Comparison of ENCODE assay signal across 15 cellular contexts in genomic region chr11:9169595-9170295, GRCh38.
DNase-seq lines count a peak whose midpoint lies in the region; ATAC-seq, FAIRE-seq and TF ChIP-seq lines count a peak whose summit lies in the region.
"Had no signal": no experiment of that assay in that cellular context is flagged by ENCODE, and none has a peak within 500 bp of the region (broad histone marks: within the 10 kb centered on the region; RNA-seq: fewer than 3 reads in every experiment).

No MANE protein-coding gene starts in this region.

- in situ Hi-C loops in K562 (cut with MboI) = loop anchor here (25.0 kb wide), 1 partner anchor 243 kb away; no protein-coding TSS in a partner anchor

- H3K9me1 ChIP-seq in K562 (ENCODE audit: control insufficient read depth, insufficient read depth, low read length) = no peaks in the 10 kb centered on the region

- H3K9me3 ChIP-seq in K562 (replicated peaks; ENCODE audit: control insufficient read depth, insufficient read depth, low read depth, low read length) = no peaks in the 10 kb centered on the region
- no peaks in the 10 kb centered on the region for H3K9me3 ChIP-seq in Peyer's patch
- H3K9me3 ChIP-seq: breast epithelium, gastroesophageal sphincter, transverse colon had no signal

- H3K4me1 ChIP-seq in K562 (replicated peaks in 1 of 2; ENCODE audit: control insufficient read depth in 2 of 2, insufficient read depth in 2 of 2, low read length in 2 of 2) = peaks cover 0 to 7% of the 10 kb centered on the region in 2 experiments; a peak in 3 of 5 replicates
- no peaks in the 10 kb centered on the region for H3K4me1 ChIP-seq in Peyer's patch
- H3K4me1 ChIP-seq: breast epithelium, gastroesophageal sphincter, transverse colon had no signal

- no peak for TF ChIP-seq EP300 in K562 (IDR thresholded peaks at IDR 0.05; ENCODE audit: low read length)

- POLR2A ChIA-PET in K562 (lab: Yijun Ruan, JAX) = interaction anchor here (1.0 to 1.3 kb wide), 3 partner anchors 14 to 216 kb away, joined by 3 to 4 read pairs (median 4); no protein-coding TSS in a partner anchor

- no peak overlapping the region; a peak in 1 of 4 replicates for H3K9ac ChIP-seq in K562 (ENCODE audit: insufficient read depth in 1 of 2, low read depth in 2 of 2, low read length in 2 of 2)

- 29% methylated on average over 7 of the region's 7 CpGs for WGBS in K562 (ENCODE audit: insufficient coverage, low coverage, missing lambda C conversion rate)

- H3K4me3 Mint-ChIP-seq in activated naive CD8-positive, alpha-beta T cell = no peak overlapping the region
- no peak overlapping the region for H3K4me3 Mint-ChIP-seq in activated naive CD8-positive, alpha-beta T cell treated with anti-CD3 and anti-CD28 coated beads, Interleukin-2, amount 50 U/mL, for 24 hours
- no peak overlapping the region for H3K4me3 Mint-ChIP-seq in stimulated activated naive B cell treated with anti-CD40 and anti-IgM and Interleukin-4, amounts not matched to agents 10 μg/mL and 1 μg/mL and 100 μg/mL, for 72 hours

- no peak for TF ChIP-seq CTCF in K562 (IDR thresholded peaks at IDR 0.05 in 2 of 3, conservative IDR thresholded peaks at IDR 0.05 in 1 of 3; ENCODE audit: insufficient read depth in 2 of 3, low read depth in 1 of 3, low read length in 3 of 3)
- no peak for TF ChIP-seq CTCF in D721Med (IDR thresholded peaks at IDR 0.05; ENCODE audit: insufficient read depth, missing control alignments)
- TF ChIP-seq CTCF in Peyer's patch (IDR thresholded peaks at IDR 0.05) = no peak

- H3K79me2 ChIP-seq in K562 (ENCODE audit: control insufficient read depth, insufficient read depth, low read length) = no peaks in the 10 kb centered on the region

- TF ChIP-seq RAD21 in K562 (CRISPR knock-in tag; conservative IDR thresholded peaks at IDR 0.05 in 1 of 2, IDR thresholded peaks at IDR 0.05 in 1 of 2) = no peak

- no peak for ATAC-seq in activated naive CD8-positive, alpha-beta T cell treated with anti-CD3 and anti-CD28 coated beads, Interleukin-2, amount 50 U/mL, for 24 hours
- peak; percentile 44; the same call in 2 of the 3 replicates for ATAC-seq in K562
- peak; percentile 66 to 70 for ATAC-seq in stimulated activated naive B cell treated with anti-CD40 and anti-IgM and Interleukin-4, amounts not matched to agents 10 μg/mL and 1 μg/mL and 100 μg/mL, for 72 hours (replicated peaks)
- ATAC-seq: gastroesophageal sphincter had no signal

- FAIRE-seq in K562 (lab: Jason Lieb, UNC) (peak; percentile 6), D721Med (lab: Jason Lieb, UNC) (no peak)

- no peaks in the 10 kb centered on the region for H3K9me3 Mint-ChIP-seq in activated naive CD8-positive, alpha-beta T cell (ENCODE audit: low read depth)
- H3K9me3 Mint-ChIP-seq in activated naive CD8-positive, alpha-beta T cell treated with anti-CD3 and anti-CD28 coated beads, Interleukin-2, amount 50 U/mL, for 24 hours = no peaks in the 10 kb centered on the region
- H3K9me3 Mint-ChIP-seq in stimulated activated naive B cell treated with anti-CD40 and anti-IgM and Interleukin-4, amounts not matched to agents 10 μg/mL and 1 μg/mL and 100 μg/mL, for 72 hours = no peaks in the 10 kb centered on the region

- H3K27me3 ChIP-seq in K562 (ENCODE audit: control insufficient read depth in 2 of 2, insufficient read depth in 2 of 2, low read length in 2 of 2) (no peaks in the 10 kb centered on the region), Peyer's patch (no peaks in the 10 kb centered on the region)
- H3K27me3 ChIP-seq: breast epithelium, gastroesophageal sphincter, transverse colon had no signal

- peak overlapping the region; percentile 67 for H3K27ac Mint-ChIP-seq in activated naive CD8-positive, alpha-beta T cell
- no peak overlapping the region for H3K27ac Mint-ChIP-seq in activated naive CD8-positive, alpha-beta T cell treated with anti-CD3 and anti-CD28 coated beads, Interleukin-2, amount 50 U/mL, for 24 hours
- peak overlapping the region; percentile 51 for H3K27ac Mint-ChIP-seq in stimulated activated naive B cell treated with anti-CD40 and anti-IgM and Interleukin-4, amounts not matched to agents 10 μg/mL and 1 μg/mL and 100 μg/mL, for 72 hours

- peak overlapping the region; percentile 40; the same call in 2 of the 3 replicates for H3K27ac ChIP-seq in K562 (ENCODE audit: extremely low read depth, low read depth, low read length)
- H3K27ac ChIP-seq in Peyer's patch = no peak overlapping the region
- H3K27ac ChIP-seq: breast epithelium, gastroesophageal sphincter, transverse colon had no signal

- intact Hi-C loops in K562 (cut with micrococcal nuclease) = loop anchor here (5.0 kb wide), 1 partner anchor 98 kb away; the partner anchor contains the start of gene DENND5A

- H4K20me1 ChIP-seq in K562 (replicated peaks; ENCODE audit: control insufficient read depth, insufficient read depth, low read length) = no peaks in the 10 kb centered on the region

- no peak overlapping the region for H3K4me3 ChIP-seq in K562
- H3K4me3 ChIP-seq in Peyer's patch = no peak overlapping the region
- H3K4me3 ChIP-seq: breast epithelium, gastroesophageal sphincter, transverse colon had no signal

- CTCF ChIA-PET in K562 (lab: Yijun Ruan, JAX; ENCODE audit: low intra/inter-chr PET ratio) = no interaction called here

- TF ChIP-seq POLR2A in K562 (conservative IDR thresholded peaks at IDR 0.05) = no peak
- no peak for TF ChIP-seq POLR2A in Peyer's patch (IDR thresholded peaks at IDR 0.05)

- no peaks in the 10 kb centered on the region for H3K27me3 Mint-ChIP-seq in activated naive CD8-positive, alpha-beta T cell
- H3K27me3 Mint-ChIP-seq in activated naive CD8-positive, alpha-beta T cell treated with anti-CD3 and anti-CD28 coated beads, Interleukin-2, amount 50 U/mL, for 24 hours = no peaks in the 10 kb centered on the region
- H3K27me3 Mint-ChIP-seq in stimulated activated naive B cell treated with anti-CD40 and anti-IgM and Interleukin-4, amounts not matched to agents 10 μg/mL and 1 μg/mL and 100 μg/mL, for 72 hours = no peaks in the 10 kb centered on the region

- H3K4me2 ChIP-seq in K562 (ENCODE audit: insufficient read depth, low read length) = no peak overlapping the region; the same call in 1 of the 2 replicates

- H3K4me1 Mint-ChIP-seq in activated naive CD8-positive, alpha-beta T cell (ENCODE audit: low read depth) = peaks cover 17% of the 10 kb centered on the region
- H3K4me1 Mint-ChIP-seq in activated naive CD8-positive, alpha-beta T cell treated with anti-CD3 and anti-CD28 coated beads, Interleukin-2, amount 50 U/mL, for 24 hours = peaks cover 17% of the 10 kb centered on the region
- H3K4me1 Mint-ChIP-seq in stimulated activated naive B cell treated with anti-CD40 and anti-IgM and Interleukin-4, amounts not matched to agents 10 μg/mL and 1 μg/mL and 100 μg/mL, for 72 hours = peaks cover 10% of the 10 kb centered on the region in 2 donors

- H3K36me3 Mint-ChIP-seq in activated naive CD8-positive, alpha-beta T cell = peaks cover 29% of the 10 kb centered on the region
- H3K36me3 Mint-ChIP-seq in activated naive CD8-positive, alpha-beta T cell treated with anti-CD3 and anti-CD28 coated beads, Interleukin-2, amount 50 U/mL, for 24 hours (ENCODE audit: low read depth) = peaks cover 54% of the 10 kb centered on the region
- peaks cover 35 to 54% of the 10 kb centered on the region in 2 donors for H3K36me3 Mint-ChIP-seq in stimulated activated naive B cell treated with anti-CD40 and anti-IgM and Interleukin-4, amounts not matched to agents 10 μg/mL and 1 μg/mL and 100 μg/mL, for 72 hours

- H2AFZ ChIP-seq in K562 (ENCODE audit: low read depth, low read length) = no peak overlapping the region

- no peak for DNase-seq in activated naive CD8-positive, alpha-beta T cell treated with anti-CD3 and anti-CD28 coated beads, Interleukin-2, amount 50 U/mL, for 24 hours
- DNase-seq in MV-4-11 (lab: John Stamatoyannopoulos, UW) (peak; percentile 22), K562 (ENCODE audit: extremely low read depth in 1 of 4, low spot score in 3 of 4) (peak in 1 of 4 experiments; percentile 14), amniotic stem cell (lab: John Stamatoyannopoulos, UW) (no peak), D721Med (ENCODE audit: insufficient read length, low spot score) (no peak), Peyer's patch (no peak)
- DNase-seq in stimulated activated naive B cell treated with anti-CD40 and anti-IgM and Interleukin-4, amounts not matched to agents 10 μg/mL and 1 μg/mL and 100 μg/mL, for 72 hours = no peak
- DNase-seq: activated CD4-positive, alpha-beta T cell treated with anti-CD3 and anti-CD28 coated beads for 48 hours; activated effector memory CD4-positive, alpha-beta T cell treated with Interleukin-2 at 50 U/mL for 16 hours; effector CD8-positive, alpha-beta T cell; Kasumi-1; transverse colon had no signal

- BruUV-seq in K562 (replicated peaks; lab: Mats Ljungman, UMichigan) = no TSS peak

- peaks cover 60% of the 10 kb centered on the region for H3K36me3 ChIP-seq in K562 (ENCODE audit: control insufficient read depth, insufficient read depth, low read length)
- no peaks in the 10 kb centered on the region for H3K36me3 ChIP-seq in Peyer's patch
- H3K36me3 ChIP-seq: breast epithelium, transverse colon had no signal

TF ChIP-seq in K562, 482 proteins besides CTCF, POLR2A, EP300 and RAD21 (continues in another document):
- TF ChIP-seq ZNF512 (tag; IDR thresholded peaks at IDR 0.05) (no peak), ZNF655 (CRISPR knock-in tag; IDR thresholded peaks at IDR 0.05) (no peak)
